17 cellular contexts compared by ENCODE assay signal in genomic region chr13:42769650-42770049, GRCh38. TPM values are rescaled to one million over a fixed set of nuclear protein-coding genes. Genes with fewer than 3 reads are reported as not detected.
DNase-seq lines count a peak whose midpoint lies in the region; TF ChIP-seq lines count a peak whose summit lies in the region.
"Had no signal": no experiment of that assay in that cellular context is flagged by ENCODE, and none has a peak within 500 bp of the region (broad histone marks: within the 10 kb centered on the region; RNA-seq: fewer than 3 reads in every experiment).

No MANE protein-coding gene starts in this region.

- no peak overlapping the region for H3K4me3 ChIP-seq in fibroblast of villous mesenchyme (ENCODE audit: low read depth, low read length)
- H3K4me3 ChIP-seq: MG63, SJSA1 had no signal

- DNase-seq in ELR (ENCODE audit: low read depth) (peak; percentile 5), HPDE6-E6E7 (ENCODE audit: extremely low spot score) (peak; percentile 1), RPMI7951 (ENCODE audit: low read depth) (peak; percentile 42), fibroblast of villous mesenchyme (ENCODE audit: low read depth) (no peak), T1000 (lab: John Stamatoyannopoulos, UW) (no peak), NCI-H1105 (lab: John Stamatoyannopoulos, UW) (no peak), SHP77 (lab: John Stamatoyannopoulos, UW) (no peak)
- DNase-seq: AML-193; Calu3; CD4-positive, alpha-beta T cell; KG1; MG63; NCI-H1092 treated with DMSO at 0.1 percent for 48 hours; NCI-H187; NCI-H446; NCI-H748 treated with DMSO at 0.1 percent for 48 hours had no signal

- peak; percentile 13 for TF ChIP-seq CTCF in fibroblast of villous mesenchyme (IDR thresholded peaks at IDR 0.05; ENCODE audit: insufficient read depth, low read depth, low read length)

RNA-seq across cellular contexts. Expression of gene FAM216B, which starts 11.7 kb away (rescaled TPM):
- total RNA-seq in RPMI7951 (2014; rRNA removed; shearing (Covaris generic)) = not detected in 2 replicates
- total RNA-seq in fibroblast of villous mesenchyme = not detected in 2 replicates
- total RNA-seq: Calu3; CD4-positive, alpha-beta T cell; SJSA1 had no signal

Comparison
In these comparisons a context has a peak if more than half of its experiments do, and no peak if none do; other contexts are left out.
1. DNase-seq: peak in ELR (single experiment), HPDE6-E6E7 (single experiment) and RPMI7951 (single experiment); none in fibroblast of villous mesenchyme (single experiment), T1000 (single experiment), NCI-H1105 (single experiment) and SHP77 (0 of 2).